ENCODE assay signal across 15 cellular contexts in the genomic region with DNA sequence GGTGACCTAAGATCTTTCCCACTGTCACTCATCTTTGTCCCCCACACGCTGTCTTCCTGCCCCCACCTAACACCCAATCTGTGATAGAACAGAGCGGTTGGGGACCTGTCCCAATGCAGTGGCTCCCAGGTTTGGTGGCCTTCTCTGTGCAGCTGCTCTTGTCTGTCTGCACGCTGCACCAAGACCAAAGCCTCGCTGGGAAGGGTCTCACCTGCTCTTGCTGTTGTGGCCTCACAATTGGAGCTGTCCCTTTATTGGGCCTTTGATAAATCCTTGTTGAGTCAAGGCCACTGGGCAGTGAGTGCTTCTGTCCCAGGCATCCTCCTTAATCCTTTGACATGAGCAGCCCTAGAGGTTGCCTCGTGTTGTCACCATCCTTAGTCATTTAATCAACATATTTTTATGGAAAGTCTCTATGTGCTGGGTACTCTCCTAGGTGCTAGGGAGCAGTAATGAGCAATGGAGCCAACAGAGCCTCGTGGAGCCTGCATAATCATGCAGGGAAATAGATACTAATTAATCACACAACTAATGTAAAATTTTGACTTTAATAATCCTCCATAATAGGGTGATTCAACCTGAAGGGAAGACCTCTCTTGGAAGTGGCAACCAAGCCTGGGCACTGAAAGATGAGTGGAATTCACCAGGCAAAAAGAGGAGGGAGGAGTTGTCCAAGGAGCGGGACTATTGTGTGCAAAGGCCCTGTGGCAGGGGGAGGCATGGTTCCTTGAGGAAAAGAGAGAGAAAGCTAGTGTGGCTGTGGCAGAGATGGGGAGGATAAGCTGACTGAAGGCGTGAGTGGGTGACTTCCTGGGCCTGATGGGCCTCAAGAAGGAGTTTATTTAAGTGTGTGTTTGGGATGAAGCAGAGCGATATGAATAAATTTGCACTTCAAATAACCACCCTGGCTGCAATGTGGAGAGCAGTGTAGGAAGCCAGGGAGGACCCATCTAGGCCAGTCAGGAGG. TPM values are rescaled to one million over a fixed set of nuclear protein-coding genes. Genes with fewer than 3 reads are reported as not detected.
A peak's percentile ranks its signal among the peaks of the same experiment; 100 is the strongest.
DNase-seq lines count a peak whose midpoint lies in the region; ATAC-seq and TF ChIP-seq lines count a peak whose summit lies in the region.
"Had no signal": no experiment of that assay in that cellular context is flagged by ENCODE, and none has a peak within 500 bp of the region (broad histone marks: within the 10 kb centered on the region; RNA-seq: fewer than 3 reads in every experiment).

No MANE protein-coding gene starts in this region.

- no peak overlapping the region for H3K27ac ChIP-seq in PC-3 (ENCODE audit: low read length)
- no peak overlapping the region for H3K27ac ChIP-seq in GM23248
- H3K27ac ChIP-seq in tibial nerve = no peak overlapping the region
- H3K27ac ChIP-seq: breast epithelium, upper lobe of left lung had no signal

- H3K36me3 Mint-ChIP-seq in activated T-cell treated with anti-CD3 and anti-CD28 coated beads, Interleukin-2, amount 50 U/mL, for 4 hours (ENCODE audit: insufficient read depth) = peaks cover 8% of the 10 kb centered on the region
- H3K36me3 Mint-ChIP-seq in chondrocyte (ENCODE audit: low read depth) = peaks cover 8% of the 10 kb centered on the region
- peaks cover 5% of the 10 kb centered on the region for H3K36me3 Mint-ChIP-seq in stimulated activated naive CD8-positive, alpha-beta T cell treated with anti-CD3 and anti-CD28 coated beads, Interleukin-15, Interleukin-2, amounts not matched to agents 100 ng/mL and 50 ng/mL, for 24 hours (ENCODE audit: low read depth)
- H3K36me3 Mint-ChIP-seq in stimulated activated naive B cell treated with anti-CD40 and anti-IgM and Interleukin-4, amounts not matched to agents 10 μg/mL and 1 μg/mL and 100 μg/mL, for 72 hours = peaks cover 3 to 5% of the 10 kb centered on the region in 2 donors
- H3K36me3 Mint-ChIP-seq: mesothelial cell of epicardium had no signal

- H4K20me1 ChIP-seq in PC-3 (ENCODE audit: low read length) = no peaks in the 10 kb centered on the region
- no peaks in the 10 kb centered on the region for H4K20me1 ChIP-seq in GM23248 (ENCODE audit: insufficient read depth)

- no peaks in the 10 kb centered on the region for H3K9me2 ChIP-seq in PC-3 (replicated peaks; ENCODE audit: low read length)
- no peaks in the 10 kb centered on the region for H3K9me2 ChIP-seq in GM23248 (ENCODE audit: insufficient read depth)

- TF ChIP-seq POLR2A in tibial nerve (IDR thresholded peaks at IDR 0.05) = no peak

- H3K4me2 ChIP-seq in PC-3 (ENCODE audit: low read length) = no peak overlapping the region
- no peak overlapping the region for H3K4me2 ChIP-seq in GM23248 (ENCODE audit: unreplicated experiment)

- peaks cover 80% of the 10 kb centered on the region for H3K4me1 Mint-ChIP-seq in activated T-cell treated with anti-CD3 and anti-CD28 coated beads, Interleukin-2, amount 50 U/mL, for 4 hours (ENCODE audit: low read depth)
- H3K4me1 Mint-ChIP-seq in chondrocyte (ENCODE audit: low read depth) = peaks cover 12% of the 10 kb centered on the region
- H3K4me1 Mint-ChIP-seq in stimulated activated naive CD8-positive, alpha-beta T cell treated with anti-CD3 and anti-CD28 coated beads, Interleukin-15, Interleukin-2, amounts not matched to agents 100 ng/mL and 50 ng/mL, for 24 hours (ENCODE audit: low read depth) = peaks cover 71% of the 10 kb centered on the region
- peaks cover 14 to 31% of the 10 kb centered on the region in 2 donors for H3K4me1 Mint-ChIP-seq in stimulated activated naive B cell treated with anti-CD40 and anti-IgM and Interleukin-4, amounts not matched to agents 10 μg/mL and 1 μg/mL and 100 μg/mL, for 72 hours

- CTCF ChIA-PET in PC-3 (lab: Charles Lee) = no interaction called here

- TF ChIP-seq EP300 in tibial nerve (IDR thresholded peaks at IDR 0.05) = no peak

- H3K36me3 ChIP-seq in PC-3 (ENCODE audit: low read depth, low read length) (no peaks in the 10 kb centered on the region), GM23248 (ENCODE audit: low read depth) (no peaks in the 10 kb centered on the region), tibial nerve (no peaks in the 10 kb centered on the region)
- H3K36me3 ChIP-seq: breast epithelium, upper lobe of left lung had no signal

- no peaks in the 10 kb centered on the region for H3K9me3 ChIP-seq in PC-3 (ENCODE audit: low read length)
- no peaks in the 10 kb centered on the region for H3K9me3 ChIP-seq in GM23248 (ENCODE audit: low read depth)
- H3K9me3 ChIP-seq in tibial nerve = no peaks in the 10 kb centered on the region
- H3K9me3 ChIP-seq: breast epithelium, upper lobe of left lung had no signal

- no peak overlapping the region for H3K27ac Mint-ChIP-seq in chondrocyte (ENCODE audit: unreplicated experiment)
- peak overlapping the region; percentile 10 for H3K27ac Mint-ChIP-seq in stimulated activated naive CD8-positive, alpha-beta T cell treated with anti-CD3 and anti-CD28 coated beads, Interleukin-15, Interleukin-2, amounts not matched to agents 100 ng/mL and 50 ng/mL, for 24 hours
- no peak overlapping the region for H3K27ac Mint-ChIP-seq in stimulated activated naive B cell treated with anti-CD40 and anti-IgM and Interleukin-4, amounts not matched to agents 10 μg/mL and 1 μg/mL and 100 μg/mL, for 72 hours
- H3K27ac Mint-ChIP-seq: mesothelial cell of epicardium had no signal

- H3K79me2 ChIP-seq in PC-3 (ENCODE audit: low read length) = no peaks in the 10 kb centered on the region
- no peaks in the 10 kb centered on the region for H3K79me2 ChIP-seq in GM23248 (ENCODE audit: insufficient read depth)

- H3K4me1 ChIP-seq in PC-3 (ENCODE audit: insufficient read depth, low read length) = peaks cover 9% of the 10 kb centered on the region
- no peaks in the 10 kb centered on the region for H3K4me1 ChIP-seq in GM23248 (ENCODE audit: insufficient read depth)
- peaks cover 0 to 10% (median 4%) of the 10 kb centered on the region in 4 donors for H3K4me1 ChIP-seq in tibial nerve
- H3K4me1 ChIP-seq: breast epithelium had no signal

- H3K4me3 Mint-ChIP-seq in activated T-cell treated with anti-CD3 and anti-CD28 coated beads, Interleukin-2, amount 50 U/mL, for 4 hours = peak overlapping the region; percentile 33
- H3K4me3 Mint-ChIP-seq in chondrocyte (ENCODE audit: unreplicated experiment) = no peak overlapping the region
- H3K4me3 Mint-ChIP-seq in stimulated activated naive CD8-positive, alpha-beta T cell treated with anti-CD3 and anti-CD28 coated beads, Interleukin-15, Interleukin-2, amounts not matched to agents 100 ng/mL and 50 ng/mL, for 24 hours = peak overlapping the region; percentile 8
- H3K4me3 Mint-ChIP-seq in stimulated activated naive B cell treated with anti-CD40 and anti-IgM and Interleukin-4, amounts not matched to agents 10 μg/mL and 1 μg/mL and 100 μg/mL, for 72 hours = no peak overlapping the region
- H3K4me3 Mint-ChIP-seq: mesothelial cell of epicardium had no signal

- H3K27me3 ChIP-seq in PC-3 (ENCODE audit: low read length) (peaks cover 9% of the 10 kb centered on the region), GM23248 (replicated peaks; ENCODE audit: insufficient read depth) (peaks cover 16% of the 10 kb centered on the region), tibial nerve (no peaks in the 10 kb centered on the region)
- H3K27me3 ChIP-seq: breast epithelium, upper lobe of left lung had no signal

- H3F3A ChIP-seq in PC-3 (ENCODE audit: low read length, unreplicated experiment) (no peaks in the 10 kb centered on the region), GM23248 (ENCODE audit: insufficient read depth) (no peaks in the 10 kb centered on the region)

- H2AFZ ChIP-seq in PC-3 (ENCODE audit: low read length) (no peak overlapping the region), GM23248 (no peak overlapping the region)

- in situ Hi-C loops in GM23248 (cut with MboI) = no loop called here

- H3K9ac ChIP-seq in PC-3 (ENCODE audit: low read length) (no peak overlapping the region), GM23248 (no peak overlapping the region)

- intact Hi-C loops in PC-3 (cut with micrococcal nuclease) = no loop called here

- no peaks in the 10 kb centered on the region for H3K27me3 Mint-ChIP-seq in activated T-cell treated with anti-CD3 and anti-CD28 coated beads, Interleukin-2, amount 50 U/mL, for 4 hours (ENCODE audit: low read depth)
- H3K27me3 Mint-ChIP-seq in chondrocyte (ENCODE audit: low read depth) = peaks cover 17% of the 10 kb centered on the region
- peaks cover 56% of the 10 kb centered on the region for H3K27me3 Mint-ChIP-seq in stimulated activated naive CD8-positive, alpha-beta T cell treated with anti-CD3 and anti-CD28 coated beads, Interleukin-15, Interleukin-2, amounts not matched to agents 100 ng/mL and 50 ng/mL, for 24 hours
- H3K27me3 Mint-ChIP-seq in stimulated activated naive B cell treated with anti-CD40 and anti-IgM and Interleukin-4, amounts not matched to agents 10 μg/mL and 1 μg/mL and 100 μg/mL, for 72 hours = peaks cover 34 to 45% of the 10 kb centered on the region in 2 donors

- WGBS in GM23248 (ENCODE audit: low coverage in 1 of 2, low lambda C conversion rate in 2 of 2, missing lambda C conversion rate in 2 of 2), 2 experiments = 94 to 95% methylated on average over 9 of the region's 9 CpGs
- WGBS in tibial nerve, 2 donors = 85 to 89% methylated on average over 9 of the region's 9 CpGs

- TF ChIP-seq CTCF in PC-3 (conservative IDR thresholded peaks at IDR 0.05; ENCODE audit: low read depth, low read length) = no peak
- TF ChIP-seq CTCF in chondrocyte (IDR thresholded peaks at IDR 0.05) = no peak
- no peak for TF ChIP-seq CTCF in tibial nerve (IDR thresholded peaks at IDR 0.05)

- no peak for DNase-seq in activated T-cell treated with anti-CD3 and anti-CD28 coated beads, Interleukin-2, amount 50 U/mL, for 4 hours
- DNase-seq in activated T-cell treated with anti-CD3 and anti-CD28 coated beads for 4 hours (no peak), PC-3 (peak; percentile 15), chondrocyte (ENCODE audit: low spot score) (peak; percentile 14), GM23248 (no peak), tibial nerve (ENCODE audit: low spot score in 2 of 2) (no peak)
- DNase-seq in stimulated activated naive B cell treated with anti-CD40 and anti-IgM and Interleukin-4, amounts not matched to agents 10 μg/mL and 1 μg/mL and 100 μg/mL, for 72 hours = no peak
- DNase-seq: NCI-H1694 treated with DMSO at 0.1 percent for 48 hours, NCI-H2227 treated with DMSO at 0.1 percent for 48 hours, upper lobe of left lung had no signal

- no TSS peak for BruUV-seq in PC-3 (replicated peaks; lab: Mats Ljungman, UMichigan)

- POLR2A ChIA-PET in PC-3 (lab: Charles Lee; ENCODE audit: unreplicated experiment) = no interaction called here

- ATAC-seq in activated T-cell treated with anti-CD3 and anti-CD28 coated beads, Interleukin-2, amount 50 U/mL, for 4 hours = no peak
- no peak for ATAC-seq in PC-3
- no peak for ATAC-seq in stimulated activated naive B cell treated with anti-CD40 and anti-IgM and Interleukin-4, amounts not matched to agents 10 μg/mL and 1 μg/mL and 100 μg/mL, for 72 hours (replicated peaks)
- ATAC-seq: activated CD4-positive, CD25-positive, alpha-beta regulatory T cell treated with anti-CD3 and anti-CD28 coated beads, Interleukin-2, amount 50 U/mL, for 24 hours; Right ventricle myocardium inferior had no signal

- H3K9me3 Mint-ChIP-seq in activated T-cell treated with anti-CD3 and anti-CD28 coated beads, Interleukin-2, amount 50 U/mL, for 4 hours = no peaks in the 10 kb centered on the region
- H3K9me3 Mint-ChIP-seq in chondrocyte (ENCODE audit: low read depth) = peaks cover 6% of the 10 kb centered on the region
- H3K9me3 Mint-ChIP-seq in stimulated activated naive CD8-positive, alpha-beta T cell treated with anti-CD3 and anti-CD28 coated beads, Interleukin-15, Interleukin-2, amounts not matched to agents 100 ng/mL and 50 ng/mL, for 24 hours = peaks cover 4% of the 10 kb centered on the region
- peaks cover 0 to 5% of the 10 kb centered on the region in 2 donors for H3K9me3 Mint-ChIP-seq in stimulated activated naive B cell treated with anti-CD40 and anti-IgM and Interleukin-4, amounts not matched to agents 10 μg/mL and 1 μg/mL and 100 μg/mL, for 72 hours

- no peak overlapping the region for H3K4me3 ChIP-seq in PC-3 (ENCODE audit: low read length)
- H3K4me3 ChIP-seq in GM23248 = no peak overlapping the region
- H3K4me3 ChIP-seq in tibial nerve = no peak overlapping the region
- H3K4me3 ChIP-seq: breast epithelium, upper lobe of left lung had no signal

RNA-seq across cellular contexts. Expression of a gene that starts 57.7 kb away (rescaled TPM):
- 1 to 10 TPM; 2.7 to 5.7 (median 3.1) TPM for total RNA-seq in activated T-cell treated with anti-CD3 and anti-CD28 coated beads, Interleukin-2, amount 50 U/mL, for 4 hours
- total RNA-seq in PC-3 (2014; rRNA removed) (0.11 and 0.75 TPM in 2 replicates), chondrocyte (10.7 to 11.3 TPM (median 10.9 TPM) in 3 replicates), tibial nerve (10 to 100 TPM; 14.6 to 25.1 (median 17.5) TPM)
- 0.51 and 1.1 TPM in 2 replicates for total RNA-seq in GM23248 (2014; rRNA removed; shearing (Covaris generic))
- 0.29 and 0.43 TPM in 2 replicates for polyA plus RNA-seq in GM23248 (2016; fragmentation: Nextera tagmentation; extraction: Ambion mirVana)

Comparison
In these comparisons a context has a peak if more than half of its experiments do, and no peak if none do; other contexts are left out.
1. DNase-seq: peak in PC-3 (single experiment) and chondrocyte (single experiment); none in activated T-cell treated with anti-CD3 and anti-CD28 coated beads, Interleukin-2, amount 50 U/mL, for 4 hours (single experiment), activated T-cell treated with anti-CD3 and anti-CD28 coated beads for 4 hours (single experiment), GM23248 (single experiment), tibial nerve (0 of 2) and stimulated activated naive B cell treated with anti-CD40 and anti-IgM and Interleukin-4, amounts not matched to agents 10 μg/mL and 1 μg/mL and 100 μg/mL, for 72 hours (single experiment).
2. H3K4me3 Mint-ChIP-seq: peak in activated T-cell treated with anti-CD3 and anti-CD28 coated beads, Interleukin-2, amount 50 U/mL, for 4 hours (single experiment) and stimulated activated naive CD8-positive, alpha-beta T cell treated with anti-CD3 and anti-CD28 coated beads, Interleukin-15, Interleukin-2, amounts not matched to agents 100 ng/mL and 50 ng/mL, for 24 hours (single experiment); none in chondrocyte (single experiment) and stimulated activated naive B cell treated with anti-CD40 and anti-IgM and Interleukin-4, amounts not matched to agents 10 μg/mL and 1 μg/mL and 100 μg/mL, for 72 hours (0 of 2).